In genomic region chr2:162465430-162465829, GRCh38 we compare ENCODE assay signal across 29 cellular contexts.
"Had no signal": no experiment of that assay in that cellular context is flagged by ENCODE, and none has a peak within 500 bp of the region (broad histone marks: within the 10 kb centered on the region; RNA-seq: fewer than 3 reads in every experiment).

No MANE protein-coding gene starts in this region.

- H3K27me3 ChIP-seq: adrenal gland had no signal

- H3K4me1 Mint-ChIP-seq: activated CD4-positive, alpha-beta memory T cell treated with anti-CD3 and anti-CD28 coated beads, Interleukin-2, amount 10 ng/mL, durations not matched to agents 7 days and 5 days; activated naive CD8-positive, alpha-beta T cell treated with anti-CD3 and anti-CD28 coated beads, Interleukin-2, amount 10 ng/mL, durations not matched to agents 7 days and 5 days; T-cell had no signal

- H3K4me3 ChIP-seq: adrenal gland, K562, SK-N-MC had no signal

- H3K4me1 ChIP-seq: adrenal gland had no signal

- H3K36me3 Mint-ChIP-seq: activated naive CD8-positive, alpha-beta T cell treated with anti-CD3 and anti-CD28 coated beads, Interleukin-2, amount 10 ng/mL, durations not matched to agents 7 days and 5 days; T-cell had no signal

- H3K27ac Mint-ChIP-seq: activated CD4-positive, alpha-beta memory T cell treated with anti-CD3 and anti-CD28 coated beads, Interleukin-2, amount 10 ng/mL, durations not matched to agents 7 days and 5 days; activated naive CD8-positive, alpha-beta T cell treated with anti-CD3 and anti-CD28 coated beads, Interleukin-2, amount 10 ng/mL, durations not matched to agents 7 days and 5 days; activated T-cell treated with anti-CD3 and anti-CD28 coated beads, Interleukin-2, amount 50 U/mL, for 72 hours; activated T-helper 2 cell treated with anti-CD3 and anti-CD28 coated beads, Interferon-gamma antibody, Interleukin-2, Interleukin-4, amounts not matched to agents 10 μg/mL and 5 μg/mL and 100 μg/mL, durations not matched to agents 14 hours and 24 hours and 36 hours; T-cell had no signal

- DNase-seq: activated CD4-positive, alpha-beta memory T cell treated with anti-CD3 and anti-CD28 coated beads, Interleukin-2, amount 10 ng/mL, durations not matched to agents 7 days and 5 days; activated CD4-positive, alpha-beta T cell treated with anti-CD3 and anti-CD28 coated beads, Interleukin-2, amount 50 U/mL, for 1 hour; activated CD4-positive, CD25-positive, alpha-beta regulatory T cell; activated gamma-delta T cell treated with Interleukin-2 at 50 U/mL for 16 hours; activated naive CD4-positive, alpha-beta T cell treated with anti-CD3 and anti-CD28 coated beads, Interleukin-2, amount 50 U/mL, for 16 hours; activated naive CD8-positive, alpha-beta T cell treated with anti-CD3 and anti-CD28 coated beads, Interleukin-2, amount 10 ng/mL, durations not matched to agents 7 days and 5 days; activated T-cell treated with anti-CD3 and anti-CD28 coated beads for 4 hours; activated T-cell treated with anti-CD3 and anti-CD28 coated beads, Interleukin-2, amount 50 U/mL, for 72 hours; adrenal gland; anterior cingulate cortex; caudate nucleus; Karpas-422; NCI-H1105 treated with DMSO at 0.1 percent for 48 hours; NCI-H187; NCI-H2081; NCI-H446 treated with DMSO at 0.1 percent for 48 hours; NCI-H526; NCI-H82; NK-92 treated with Interleukin-12 subunit alpha and Interleukin-12 subunit beta, amount 100 ng/mL, for 24 hours; OCI-M1; T-cell; T-helper 2 cell; T1000 had no signal

- FAIRE-seq: K562, TTC549 had no signal

- H3K27ac ChIP-seq: adrenal gland, SK-N-MC, VCaP had no signal

- H3K36me3 ChIP-seq: adrenal gland had no signal

- H3K9me3 Mint-ChIP-seq: activated CD4-positive, alpha-beta memory T cell treated with anti-CD3 and anti-CD28 coated beads, Interleukin-2, amount 10 ng/mL, durations not matched to agents 7 days and 5 days; activated naive CD8-positive, alpha-beta T cell treated with anti-CD3 and anti-CD28 coated beads, Interleukin-2, amount 10 ng/mL, durations not matched to agents 7 days and 5 days; activated T-helper 2 cell treated with anti-CD3 and anti-CD28 coated beads, Interferon-gamma antibody, Interleukin-2, Interleukin-4, amounts not matched to agents 10 μg/mL and 5 μg/mL and 100 μg/mL, durations not matched to agents 14 hours and 24 hours and 36 hours; T-cell had no signal

- H3K4me3 Mint-ChIP-seq: activated CD4-positive, alpha-beta memory T cell treated with anti-CD3 and anti-CD28 coated beads, Interleukin-2, amount 10 ng/mL, durations not matched to agents 7 days and 5 days; activated naive CD8-positive, alpha-beta T cell treated with anti-CD3 and anti-CD28 coated beads, Interleukin-2, amount 10 ng/mL, durations not matched to agents 7 days and 5 days; activated T-cell treated with anti-CD3 and anti-CD28 coated beads, Interleukin-2, amount 50 U/mL, for 72 hours; T-cell had no signal

- H3K27me3 Mint-ChIP-seq: activated naive CD8-positive, alpha-beta T cell treated with anti-CD3 and anti-CD28 coated beads, Interleukin-2, amount 10 ng/mL, durations not matched to agents 7 days and 5 days; T-cell had no signal

- ATAC-seq: activated T-cell treated with anti-CD3 and anti-CD28 coated beads, Interleukin-2, amount 50 U/mL, for 72 hours; K562; Right ventricle myocardium inferior; T-cell had no signal
